ENCODE assay signal across 1 cellular context in the genomic region with DNA sequence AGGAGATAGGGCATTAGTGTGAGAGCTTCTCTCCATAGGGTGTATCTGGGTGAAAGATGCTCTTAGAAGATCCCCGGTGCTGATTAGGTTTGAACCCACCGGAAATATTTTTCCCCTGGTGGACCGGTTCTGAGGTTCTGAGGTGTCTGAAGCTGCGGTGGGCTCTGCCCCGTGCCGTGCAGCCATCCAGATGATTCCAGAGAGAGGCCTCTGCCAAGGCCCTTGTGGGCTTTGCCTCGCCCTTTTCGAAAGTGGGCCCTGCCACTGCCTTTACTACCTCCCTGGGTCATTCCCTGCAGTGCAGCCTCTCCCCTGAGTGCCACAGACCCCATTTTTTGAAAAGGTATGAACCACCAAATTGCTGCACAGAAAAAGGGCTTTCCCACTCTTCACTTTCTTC.
TF ChIP-seq lines count a peak whose summit lies in the region.

No MANE protein-coding gene starts in this region.

TF ChIP-seq in WTC11, 78 proteins besides CTCF, POLR2A, EP300 and RAD21 (continued from another document):
- no peak for TF ChIP-seq ATF6 (CRISPR knock-in tag; IDR thresholded peaks at IDR 0.05)
- TF ChIP-seq NFYB (CRISPR knock-in tag; conservative IDR thresholded peaks at IDR 0.05; ENCODE audit: low read depth): no peak
- no peak for TF ChIP-seq MYBL2 (CRISPR knock-in tag; IDR thresholded peaks at IDR 0.05)
- no peak for TF ChIP-seq ZNF263 (CRISPR knock-in tag; IDR thresholded peaks at IDR 0.05; ENCODE audit: low read depth)
- TF ChIP-seq ZNF121 (CRISPR knock-in tag; IDR thresholded peaks at IDR 0.05): no peak
- TF ChIP-seq ZNF423 (CRISPR knock-in tag; IDR thresholded peaks at IDR 0.05): no peak
